ENCODE assay signal across 2 cellular contexts in genomic region chr10:106577756-106578155, GRCh38.
TF ChIP-seq lines count a peak whose summit lies in the region.

No MANE protein-coding gene starts in this region.

TF ChIP-seq in GM23338, 12 proteins besides CTCF, POLR2A, EP300 and RAD21:
- TF ChIP-seq EZH2 (IDR thresholded peaks at IDR 0.05; ENCODE audit: low read depth, unreplicated experiment) = no peak
- TF ChIP-seq REST (IDR thresholded peaks at IDR 0.05; ENCODE audit: unreplicated experiment) = no peak
- TF ChIP-seq CREB1 (CRISPR knock-in tag; IDR thresholded peaks at IDR 0.05; ENCODE audit: low read depth) = no peak
- no peak for TF ChIP-seq ZNF331 (CRISPR knock-in tag; IDR thresholded peaks at IDR 0.05; ENCODE audit: low read depth)
- TF ChIP-seq STAT1 (IDR thresholded peaks at IDR 0.05; ENCODE audit: unreplicated experiment) = no peak
- TF ChIP-seq JUNB (IDR thresholded peaks at IDR 0.05; ENCODE audit: unreplicated experiment) = no peak
- TF ChIP-seq EZH2phosphoT487 (IDR thresholded peaks at IDR 0.05; ENCODE audit: unreplicated experiment) = no peak
- TF ChIP-seq NANOG (IDR thresholded peaks at IDR 0.05; ENCODE audit: borderline replicate concordance) = no peak
- no peak for TF ChIP-seq POLR2AphosphoS5 (IDR thresholded peaks at IDR 0.05; ENCODE audit: low read depth)
- TF ChIP-seq ZNF114 (CRISPR knock-in tag; IDR thresholded peaks at IDR 0.05) = no peak
- TF ChIP-seq ETS1 (IDR thresholded peaks at IDR 0.05) = no peak
- TF ChIP-seq ZNF462 (CRISPR knock-in tag; IDR thresholded peaks at IDR 0.05) = no peak

TF ChIP-seq in H1, 55 proteins besides CTCF, POLR2A, EP300 and RAD21:
- no peak for TF ChIP-seq BCL11A (IDR thresholded peaks at IDR 0.05; ENCODE audit: low read depth in 2 of 2, low read length in 2 of 2)
TF ChIP-seq in H1: peak in this region for 0.
